18 cellular contexts compared by ENCODE assay signal in the genomic region with DNA sequence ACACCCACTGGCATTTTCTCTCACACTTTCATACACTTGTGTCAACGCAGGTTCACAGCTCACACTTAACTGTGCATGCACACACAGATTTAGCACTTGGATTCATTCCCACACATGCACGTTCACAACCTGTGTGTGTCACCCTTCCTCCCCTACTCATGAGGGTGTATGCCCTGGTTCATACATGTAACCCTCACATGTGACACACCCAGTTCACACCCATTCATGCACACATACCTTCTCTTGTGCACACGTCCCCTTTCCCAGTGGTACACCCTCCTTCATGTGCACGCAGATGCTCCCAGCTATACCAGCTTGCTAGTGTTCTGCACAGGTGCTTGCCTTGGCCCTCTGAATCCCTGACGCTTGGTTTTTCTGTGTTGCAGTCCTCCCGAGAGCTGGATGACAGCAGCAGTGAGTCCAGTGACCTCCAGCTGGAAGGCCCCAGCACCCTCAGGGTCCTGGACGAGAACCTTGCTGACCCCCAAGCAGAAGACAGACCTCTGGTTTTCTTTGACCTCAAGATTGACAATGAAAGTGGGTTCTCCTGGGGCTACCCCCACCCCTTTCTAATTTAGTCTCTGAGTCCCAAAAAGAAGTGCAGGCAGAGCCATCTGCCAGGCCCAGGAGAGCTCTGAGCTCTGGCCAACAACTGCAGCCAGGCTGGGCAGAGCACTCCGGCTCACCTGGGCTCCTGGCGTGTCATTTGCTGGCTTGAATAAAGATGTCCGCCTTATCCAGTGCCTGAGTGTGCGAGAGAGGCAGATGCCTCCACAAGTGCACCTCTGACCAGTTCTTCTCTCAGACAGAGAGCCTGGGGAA. TPM values are rescaled to one million over a fixed set of nuclear protein-coding genes. Genes with fewer than 3 reads are reported as not detected.
"Had no signal": no experiment of that assay in that cellular context is flagged by ENCODE, and none has a peak within 500 bp of the region (broad histone marks: within the 10 kb centered on the region; RNA-seq: fewer than 3 reads in every experiment).

No MANE protein-coding gene starts in this region.

- H3K4me1 ChIP-seq: psoas muscle had no signal

- H3K27me3 ChIP-seq: dorsolateral prefrontal cortex, esophagus muscularis mucosa, sigmoid colon, suprapubic skin had no signal

- DNase-seq: activated CD4-positive, alpha-beta memory T cell treated with anti-CD3 and anti-CD28 coated beads for 36 hours; activated CD4-positive, CD25-positive, alpha-beta regulatory T cell treated with anti-CD3 and anti-CD28 coated beads, Interleukin-2, amount 50 U/mL, for 72 hours; activated gamma-delta T cell treated with Interleukin-2 at 50 U/mL for 16 hours; activated T-cell treated with anti-CD3 and anti-CD28 coated beads, Interleukin-2, amount 50 U/mL, for 48 hours; central memory CD4-positive, alpha-beta T cell; immature natural killer cell; mucosa of descending colon; naive thymus-derived CD8-positive, alpha-beta T cell; psoas muscle; sigmoid colon; stimulated activated CD4-positive, alpha-beta T cell treated with anti-CD3 and anti-CD28 coated beads, Interleukin-2, amount 100 ng/mL, for 24 hours; stimulated activated naive CD4-positive, alpha-beta T cell treated with Interleukin-2 at 50 U/mL for 16 hours; T-helper 9 cell had no signal

- H3K4me3 ChIP-seq: dorsolateral prefrontal cortex, esophagus muscularis mucosa, mucosa of descending colon, psoas muscle, sigmoid colon, suprapubic skin had no signal

- H3K27ac ChIP-seq: dorsolateral prefrontal cortex had no signal

- H3K9me3 ChIP-seq: esophagus muscularis mucosa, mucosa of descending colon, psoas muscle, sigmoid colon, suprapubic skin had no signal

- ATAC-seq: mucosa of descending colon; naive thymus-derived CD8-positive, alpha-beta T cell; psoas muscle had no signal

RNA-seq across cellular contexts. Expression of a gene that starts 39.5 kb away (rescaled TPM):
- total RNA-seq: activated CD4-positive, alpha-beta memory T cell treated with anti-CD3 and anti-CD28 coated beads for 36 hours; fibroblast of villous mesenchyme; mucosa of descending colon; omental fat pad; sigmoid colon had no signal
- polyA plus RNA-seq: immature natural killer cell, sigmoid colon had no signal
